Comparison of ENCODE assay signal across 16 cellular contexts in the genomic region with DNA sequence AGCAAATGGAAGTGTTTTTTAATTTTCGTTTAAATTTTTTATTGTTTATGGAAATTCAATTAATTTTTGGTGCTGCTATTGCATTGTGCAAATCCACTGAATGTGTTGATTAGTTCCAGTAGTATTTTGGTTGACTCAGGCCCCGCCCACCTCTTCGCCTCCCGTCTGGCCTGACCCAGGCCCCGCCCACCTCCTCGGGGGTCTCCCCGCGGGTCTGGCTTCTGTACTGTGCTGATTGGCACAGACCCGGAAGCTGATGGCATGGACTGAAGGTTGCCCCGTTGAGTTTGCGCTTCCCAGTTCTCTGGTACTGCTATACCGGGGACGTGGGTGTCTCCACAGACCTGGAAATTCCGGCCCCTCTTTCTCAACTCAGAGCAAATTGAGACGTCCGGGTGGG.
"Had no signal": no experiment of that assay in that cellular context is flagged by ENCODE, and none has a peak within 500 bp of the region (broad histone marks: within the 10 kb centered on the region; RNA-seq: fewer than 3 reads in every experiment).

No MANE protein-coding gene starts in this region.

- H3K4me1 ChIP-seq: colonic mucosa, gastrocnemius medialis, SJSA1, stomach had no signal

- H3K4me3 ChIP-seq: cardiac muscle cell, colonic mucosa, gastrocnemius medialis, SJSA1 had no signal

- H3K9me3 ChIP-seq: colonic mucosa, gastrocnemius medialis had no signal

- H3K27me3 Mint-ChIP-seq: activated CD4-positive, alpha-beta memory T cell treated with anti-CD3 and anti-CD28 coated beads for 36 hours; natural killer cell treated with Interleukin-12 subunit alpha and Interleukin-12 subunit beta and Interleukin-15 and Interleukin-18, amount 100 ng/mL, for 72 hours had no signal

- H3K27ac Mint-ChIP-seq: activated CD4-positive, alpha-beta memory T cell treated with anti-CD3 and anti-CD28 coated beads for 36 hours; activated T-cell treated with anti-CD3 and anti-CD28 coated beads, Interleukin-2, amount 50 U/mL, for 72 hours; natural killer cell treated with Interleukin-12 subunit alpha and Interleukin-12 subunit beta and Interleukin-15 and Interleukin-18, amount 100 ng/mL, for 72 hours had no signal

- ATAC-seq: activated T-cell treated with anti-CD3 and anti-CD28 coated beads, Interleukin-2, amount 50 U/mL, for 72 hours; gastrocnemius medialis; natural killer cell treated with Interleukin-12 subunit alpha and Interleukin-12 subunit beta and Interleukin-15 and Interleukin-18, amount 100 ng/mL, for 72 hours had no signal

- H3K27me3 ChIP-seq: cardiac muscle cell, colonic mucosa, gastrocnemius medialis, SJSA1, stomach, tibial nerve had no signal

- H3K4me3 Mint-ChIP-seq: activated CD4-positive, alpha-beta memory T cell treated with anti-CD3 and anti-CD28 coated beads for 36 hours; activated T-cell treated with anti-CD3 and anti-CD28 coated beads, Interleukin-2, amount 50 U/mL, for 72 hours; natural killer cell treated with Interleukin-12 subunit alpha and Interleukin-12 subunit beta and Interleukin-15 and Interleukin-18, amount 100 ng/mL, for 72 hours had no signal

- H3K27ac ChIP-seq: cardiac muscle cell, colonic mucosa, gastrocnemius medialis, SJSA1, stomach, tibial nerve had no signal

- DNase-seq: activated CD4-positive, alpha-beta memory T cell treated with anti-CD3 and anti-CD28 coated beads for 36 hours; activated CD8-positive, alpha-beta memory T cell treated with anti-CD3 and anti-CD28 coated beads, Interleukin-2, amount 50 U/mL, for 4 hours; activated gamma-delta T cell treated with Interleukin-2 at 50 U/mL for 16 hours; activated T-cell treated with anti-CD3 and anti-CD28 coated beads, Interleukin-2, amount 50 U/mL, for 72 hours; colonic mucosa; gastrocnemius medialis; mammary epithelial cell; stimulated activated CD4-positive, alpha-beta T cell treated with anti-CD3 and anti-CD28 coated beads, Interleukin-15, amount 100 ng/mL, for 24 hours; stimulated activated CD4-positive, alpha-beta T cell treated with anti-CD3 and anti-CD28 coated beads, Interleukin-4, amount 100 ng/mL, for 4 hours; stomach; SW 1271; T-helper 9 cell had no signal
